ENCODE assay signal across 10 cellular contexts in the genomic region with DNA sequence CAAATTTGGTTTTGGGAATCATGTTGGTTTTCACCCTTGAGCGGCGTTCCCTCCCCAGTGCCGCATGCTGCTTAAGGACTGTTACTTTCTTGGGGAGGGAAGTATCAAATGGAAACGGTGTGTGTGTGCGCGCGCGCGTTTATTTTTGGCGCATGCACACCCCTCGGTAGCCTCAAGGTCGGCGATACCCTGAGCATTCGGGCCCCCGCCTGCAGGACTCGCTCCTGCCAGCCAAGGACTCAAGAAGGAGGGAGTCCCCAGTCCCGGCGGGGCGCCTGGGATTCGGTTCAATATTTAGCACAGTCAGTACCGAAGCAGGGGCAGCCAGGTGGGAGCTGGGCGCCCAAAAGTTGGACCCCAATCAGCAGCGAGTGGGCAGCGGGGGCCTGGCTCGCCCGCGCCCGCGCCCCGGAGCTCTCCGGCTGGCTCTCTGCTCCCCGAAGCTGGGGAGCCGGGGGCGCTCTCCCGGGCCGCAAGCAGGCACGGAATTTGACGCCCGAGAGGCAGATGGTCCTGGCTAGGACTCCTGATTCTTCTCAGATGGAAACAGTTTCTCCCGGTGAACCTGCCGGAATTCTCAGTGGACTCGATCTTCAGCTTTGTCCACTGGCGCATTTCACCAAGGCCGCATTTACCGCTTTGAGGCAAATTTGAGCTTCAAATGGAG.
DNase-seq lines count a peak whose midpoint lies in the region; ATAC-seq and TF ChIP-seq lines count a peak whose summit lies in the region.
"Had no signal": no experiment of that assay in that cellular context is flagged by ENCODE, and none has a peak within 500 bp of the region (broad histone marks: within the 10 kb centered on the region; RNA-seq: fewer than 3 reads in every experiment).

No MANE protein-coding gene starts in this region.

- peak overlapping the region; percentile 39 for H3K27ac Mint-ChIP-seq in mesothelial cell of epicardium
- no peak overlapping the region for H3K27ac Mint-ChIP-seq in type B pancreatic cell

- no peaks in the 10 kb centered on the region for H3K36me3 ChIP-seq in esophagus (ENCODE audit: control insufficient read depth in 2 of 2, insufficient read depth in 2 of 2, low read length in 1 of 2)

- H3K4me3 ChIP-seq in esophagus (ENCODE audit: low read depth in 1 of 2, low read length in 2 of 2), result peak overlapping the region; percentile 21 to 29

- DNase-seq in NCI-H1105 treated with DMSO at 0.1 percent for 48 hours (lab: John Stamatoyannopoulos, UW) (peak; percentile 31), NCI-H1105 (lab: John Stamatoyannopoulos, UW) (no peak), mesothelial cell of epicardium (ENCODE audit: low spot score in 2 of 2, unreplicated experiment in 2 of 2) (peak in 1 of 2 experiments; percentile 55), type B pancreatic cell (ENCODE audit: extremely low spot score, unreplicated experiment) (no peak), GDM1 (lab: John Stamatoyannopoulos, UW) (no peak)
- no peak for DNase-seq in stimulated activated CD4-positive, alpha-beta T cell treated with anti-CD3 and anti-CD28 coated beads, Interleukin-4, amount 100 ng/mL, for 4 hours
- DNase-seq: 8988T had no signal

- 3 to 4% methylated on average over 38 to 45 of the region's 45 CpGs for WGBS in esophagus, 2 donors

- no peak for ATAC-seq in HG03521 (IDR thresholded peaks at IDR 0.05; ENCODE audit: unreplicated experiment)

- H3K27me3 ChIP-seq in esophagus (ENCODE audit: control insufficient read depth in 1 of 2, insufficient read depth in 2 of 2, low read length in 2 of 2), result no peaks in the 10 kb centered on the region

- H3K27ac ChIP-seq in esophagus (ENCODE audit: low read depth in 2 of 2, low read length in 1 of 2), result no peak overlapping the region

- H3K4me1 Mint-ChIP-seq in mesothelial cell of epicardium, result peaks cover 41% of the 10 kb centered on the region
- peaks cover 22% of the 10 kb centered on the region for H3K4me1 Mint-ChIP-seq in type B pancreatic cell (ENCODE audit: unreplicated experiment)
- H3K4me1 Mint-ChIP-seq: central memory CD8-positive, alpha-beta T cell had no signal

- TF ChIP-seq CTCF in mesothelial cell of epicardium (IDR thresholded peaks at IDR 0.05; ENCODE audit: unreplicated experiment) (no peak), type B pancreatic cell (conservative IDR thresholded peaks at IDR 0.05) (no peak)

- H3K4me1 ChIP-seq in esophagus (ENCODE audit: control insufficient read depth in 2 of 2, insufficient read depth in 2 of 2, low read length in 1 of 2), result peaks cover 0 to 3% of the 10 kb centered on the region in 2 donors

- H3K9me3 Mint-ChIP-seq in mesothelial cell of epicardium (no peaks in the 10 kb centered on the region), type B pancreatic cell (no peaks in the 10 kb centered on the region)

- H3K36me3 Mint-ChIP-seq in mesothelial cell of epicardium (no peaks in the 10 kb centered on the region), type B pancreatic cell (no peaks in the 10 kb centered on the region)

- H3K27me3 Mint-ChIP-seq in mesothelial cell of epicardium (ENCODE audit: low read depth) (peaks cover 7% of the 10 kb centered on the region), type B pancreatic cell (peaks cover 55% of the 10 kb centered on the region)

- H3K4me3 Mint-ChIP-seq in mesothelial cell of epicardium (peak overlapping the region; percentile 74), type B pancreatic cell (peak overlapping the region; percentile 81)
- H3K4me3 Mint-ChIP-seq: central memory CD8-positive, alpha-beta T cell had no signal

- no peaks in the 10 kb centered on the region for H3K9me3 ChIP-seq in esophagus (ENCODE audit: control insufficient read depth in 2 of 2, insufficient read depth in 1 of 2, low read depth in 1 of 2, low read length in 1 of 2)
